Comparison of ENCODE assay signal across 8 cellular contexts in genomic region chr22:20569059-20570058, GRCh38.
DNase-seq lines count a peak whose midpoint lies in the region; ATAC-seq and TF ChIP-seq lines count a peak whose summit lies in the region.

No MANE protein-coding gene starts in this region.

- CTCF ChIA-PET in HEK293 (lab: Yijun Ruan, JAX), result interaction anchor here (0.6 to 2.2 kb wide), 12 partner anchors 9 to 1180 kb away, joined by 3 to 14 read pairs (median 4); no protein-coding TSS in a partner anchor

- no peak for TF ChIP-seq POLR2A in stomach (IDR thresholded peaks at IDR 0.05)

- ATAC-seq in GM19023 (IDR thresholded peaks at IDR 0.05; ENCODE audit: unreplicated experiment), result no peak

- POLR2A ChIA-PET in HEK293 (lab: Yijun Ruan, JAX), result interaction anchor here (1.4 kb wide), 1 partner anchor 61 kb away, joined by 7 read pairs; no protein-coding TSS in a partner anchor

- no peak overlapping the region for H3K4me3 ChIP-seq in HEK293 (ENCODE audit: low read depth, low read length)
- no peak overlapping the region for H3K4me3 ChIP-seq in choroid plexus epithelial cell (ENCODE audit: low read depth, low read length)
- H3K4me3 ChIP-seq in muscle layer of colon (ENCODE audit: low read depth in 1 of 2, low read length in 2 of 2), result no peak overlapping the region
- H3K4me3 ChIP-seq in stomach, result no peak overlapping the region

- H3K36me3 ChIP-seq in HEK293 (ENCODE audit: control insufficient read depth in 2 of 2, insufficient read depth in 1 of 2, low read length in 2 of 2), result peaks cover 17 to 92% of the 10 kb centered on the region in 2 experiments; a peak in 2 of 3 replicates
- peaks cover 79% of the 10 kb centered on the region for H3K36me3 ChIP-seq in muscle layer of colon (ENCODE audit: insufficient read depth, low read length)
- peaks cover 84 to 100% (median 97%) of the 10 kb centered on the region in 4 donors for H3K36me3 ChIP-seq in stomach

- no peaks in the 10 kb centered on the region for H3K9me3 ChIP-seq in HEK293 (ENCODE audit: control insufficient read depth, insufficient read depth, low read depth, low read length)
- no peaks in the 10 kb centered on the region for H3K9me3 ChIP-seq in muscle layer of colon (ENCODE audit: low read length)
- no peaks in the 10 kb centered on the region for H3K9me3 ChIP-seq in stomach

- TF ChIP-seq CTCF in HEK293 (tag by site-specific recombination; IDR thresholded peaks at IDR 0.05) (no peak), choroid plexus epithelial cell (conservative IDR thresholded peaks at IDR 0.05; ENCODE audit: low read depth, low read length) (no peak), stomach (IDR thresholded peaks at IDR 0.05) (no peak)

- H3K4me1 ChIP-seq in HEK293 (ENCODE audit: control insufficient read depth, insufficient read depth, low read length), result no peaks in the 10 kb centered on the region
- H3K4me1 ChIP-seq in muscle layer of colon (ENCODE audit: insufficient read depth, low read length), result peaks cover 33% of the 10 kb centered on the region
- peaks cover 33 to 54% (median 39%) of the 10 kb centered on the region in 4 donors for H3K4me1 ChIP-seq in stomach

- WGBS in stomach, 5 donors, result 46 to 56% (median 49%) methylated on average over 14 to 20 of the region's 20 CpGs

- no peaks in the 10 kb centered on the region for H3K27me3 ChIP-seq in muscle layer of colon (ENCODE audit: control insufficient read depth in 1 of 2, insufficient read depth in 2 of 2, low read length in 2 of 2)
- no peaks in the 10 kb centered on the region for H3K27me3 ChIP-seq in stomach

- no peak overlapping the region for H3K9ac ChIP-seq in muscle layer of colon (ENCODE audit: low read length)

- H3K27ac ChIP-seq in HEK293 (ENCODE audit: extremely low read depth, low read depth, low read length) (no peak overlapping the region), muscle layer of colon (ENCODE audit: low read depth, low read length) (peak overlapping the region; percentile 53), stomach (peak overlapping the region in 4 of 5 donors; percentile 57 to 76 (median 68))

- no peak for TF ChIP-seq EP300 in stomach (IDR thresholded peaks at IDR 0.05)

- DNase-seq in activated CD4-positive, alpha-beta T cell treated with anti-CD3 and anti-CD28 coated beads for 1 hour, result peak; percentile 63
- DNase-seq in choroid plexus epithelial cell (ENCODE audit: low read depth), result peak; percentile 99
- peak; percentile 71 for DNase-seq in stomach
- no peak for DNase-seq in NCI-H1436 treated with DMSO at 0.1 percent for 48 hours (lab: John Stamatoyannopoulos, UW)
- no peak for DNase-seq in NCI-H510A (lab: John Stamatoyannopoulos, UW)

- intact Hi-C loops in stomach (cut with DNase I; ENCODE audit: low total_unique reads), result no loop called here

TF ChIP-seq in HEK293, 187 proteins besides CTCF, POLR2A, EP300 and RAD21:
- no peak for TF ChIP-seq ZBTB11 (tag by site-specific recombination; conservative IDR thresholded peaks at IDR 0.05; ENCODE audit: low read depth)
- TF ChIP-seq SCRT2 (tag by site-specific recombination; IDR thresholded peaks at IDR 0.05), result no peak
- no peak for TF ChIP-seq SALL2 (tag by site-specific recombination; IDR thresholded peaks at IDR 0.05; ENCODE audit: borderline replicate concordance)
- 0 out of 2 replicates have a peak, but pooled peaks have one; percentile 34 for TF ChIP-seq GLIS2 (tag by site-specific recombination; IDR thresholded peaks at IDR 0.05)
- peak; percentile 67 for TF ChIP-seq GLIS1 (tag by site-specific recombination; IDR thresholded peaks at IDR 0.05)

Comparison
In these comparisons a context has a peak if more than half of its experiments do, and no peak if none do; other contexts are left out.
1. DNase-seq: peak in activated CD4-positive, alpha-beta T cell treated with anti-CD3 and anti-CD28 coated beads for 1 hour (single experiment), choroid plexus epithelial cell (single experiment) and stomach (single experiment); none in NCI-H1436 treated with DMSO at 0.1 percent for 48 hours (single experiment) and NCI-H510A (single experiment).